In genomic region chr5:42889311-42889933, GRCh38 we compare ENCODE assay signal across 1 cellular context.
A peak's percentile ranks its signal among the peaks of the same experiment; 100 is the strongest.
TF ChIP-seq lines count a peak whose summit lies in the region.

No MANE protein-coding gene starts in this region.

TF ChIP-seq in HepG2, 621 proteins besides CTCF, POLR2A, EP300 and RAD21 (continued from another document and continues in another):
- TF ChIP-seq HOMEZ (CRISPR knock-in tag; IDR thresholded peaks at IDR 0.05; ENCODE audit: low read depth) (no peak), TMF1 (CRISPR knock-in tag; IDR thresholded peaks at IDR 0.05; ENCODE audit: low read depth) (no peak), RFX1 (IDR thresholded peaks at IDR 0.05) (no peak), ZNF205 (CRISPR knock-in tag; IDR thresholded peaks at IDR 0.05) (0 out of 2 replicates have a peak, but pooled peaks have one; percentile 36), ZSCAN29 (CRISPR knock-in tag; conservative IDR thresholded peaks at IDR 0.05) (no peak), ZNF619 (CRISPR knock-in tag; IDR thresholded peaks at IDR 0.05) (no peak), ZNF512B (CRISPR knock-in tag; IDR thresholded peaks at IDR 0.05; ENCODE audit: borderline replicate concordance) (no peak), SRSF4 (IDR thresholded peaks at IDR 0.05; ENCODE audit: low read depth, low read length, poor library complexity, severe bottlenecking) (no peak), ZNF691 (CRISPR knock-in tag; IDR thresholded peaks at IDR 0.05; ENCODE audit: borderline replicate concordance, low read depth) (no peak), ZNF460 (CRISPR knock-in tag; IDR thresholded peaks at IDR 0.05; ENCODE audit: borderline replicate concordance) (no peak), SNAI1 (CRISPR knock-in tag; IDR thresholded peaks at IDR 0.05; ENCODE audit: borderline replicate concordance) (no peak), ZNF382 (CRISPR knock-in tag; IDR thresholded peaks at IDR 0.05; ENCODE audit: borderline replicate concordance) (no peak), JUND (CRISPR knock-in tag; IDR thresholded peaks at IDR 0.05) (no peak), GATAD1 (CRISPR knock-in tag; IDR thresholded peaks at IDR 0.05) (peak; percentile 39; the same call in 1 of the 2 replicates), ZNF101 (CRISPR knock-in tag; IDR thresholded peaks at IDR 0.05; ENCODE audit: borderline replicate concordance, low read depth) (no peak), E2F1 (CRISPR knock-in tag; IDR thresholded peaks at IDR 0.05) (no peak), REL (CRISPR knock-in tag; conservative IDR thresholded peaks at IDR 0.05) (no peak), KLF13 (CRISPR knock-in tag; IDR thresholded peaks at IDR 0.05) (no peak), HNF4G (IDR thresholded peaks at IDR 0.05; ENCODE audit: borderline replicate concordance, low read depth, low read length) (no peak), HNF4G (CRISPR knock-in tag; IDR thresholded peaks at IDR 0.05; ENCODE audit: borderline replicate concordance, low read depth) (no peak), ZFP1 (CRISPR knock-in tag; IDR thresholded peaks at IDR 0.05) (0 out of 2 replicates have a peak, but pooled peaks have one; percentile 50), TRAFD1 (CRISPR knock-in tag; IDR thresholded peaks at IDR 0.05; ENCODE audit: borderline replicate concordance) (no peak), NCOA2 (CRISPR knock-in tag; IDR thresholded peaks at IDR 0.05) (peak; percentile 16; the same call in 1 of the 2 replicates), MIXL1 (CRISPR knock-in tag; IDR thresholded peaks at IDR 0.05) (peak; percentile 71), MAFK (conservative IDR thresholded peaks at IDR 0.05 in 1 of 2, IDR thresholded peaks at IDR 0.05 in 1 of 2; ENCODE audit: low read length in 2 of 2) (no peak), MEF2D (CRISPR knock-in tag; IDR thresholded peaks at IDR 0.05) (no peak), ZNF292 (CRISPR knock-in tag; IDR thresholded peaks at IDR 0.05; ENCODE audit: borderline replicate concordance, low read depth) (no peak), SMAD9 (CRISPR knock-in tag; IDR thresholded peaks at IDR 0.05) (no peak), TEAD3 (CRISPR knock-in tag; optimal IDR thresholded peaks at IDR 0.05; ENCODE audit: borderline replicate concordance) (peak; percentile 29), ETV5 (CRISPR knock-in tag; IDR thresholded peaks at IDR 0.05; ENCODE audit: borderline replicate concordance) (peak; percentile 10; the same call in 1 of the 2 replicates), GPBP1L1 (CRISPR knock-in tag; IDR thresholded peaks at IDR 0.05) (no peak), PPARG (CRISPR knock-in tag; conservative IDR thresholded peaks at IDR 0.05) (peak; percentile 33; the same call in 1 of the 2 replicates), ZSCAN9 (CRISPR knock-in tag; IDR thresholded peaks at IDR 0.05; ENCODE audit: borderline replicate concordance) (peak; percentile 56; the same call in 1 of the 2 replicates), PBX3 (CRISPR knock-in tag; IDR thresholded peaks at IDR 0.05; ENCODE audit: borderline replicate concordance) (no peak), IRX3 (CRISPR knock-in tag; IDR thresholded peaks at IDR 0.05; ENCODE audit: borderline replicate concordance, low read depth) (no peak), ZGPAT (CRISPR knock-in tag; IDR thresholded peaks at IDR 0.05) (no peak; the same call in 1 of the 2 replicates), ZFY (CRISPR knock-in tag; IDR thresholded peaks at IDR 0.05) (no peak), ZNF580 (CRISPR knock-in tag; IDR thresholded peaks at IDR 0.05; ENCODE audit: borderline replicate concordance, low read depth) (peak; percentile 48; the same call in 1 of the 2 replicates), ZNF431 (CRISPR knock-in tag; IDR thresholded peaks at IDR 0.05; ENCODE audit: borderline replicate concordance, low read depth) (no peak), PRDM10 (CRISPR knock-in tag; IDR thresholded peaks at IDR 0.05; ENCODE audit: low read depth) (no peak), ZFP36L1 (CRISPR knock-in tag; IDR thresholded peaks at IDR 0.05) (no peak), SIN3A (IDR thresholded peaks at IDR 0.05; ENCODE audit: borderline replicate concordance, low read depth, low read length) (no peak), ZFYVE20 (CRISPR knock-in tag; IDR thresholded peaks at IDR 0.05; ENCODE audit: borderline replicate concordance, low read depth) (no peak)
